In the genomic region with DNA sequence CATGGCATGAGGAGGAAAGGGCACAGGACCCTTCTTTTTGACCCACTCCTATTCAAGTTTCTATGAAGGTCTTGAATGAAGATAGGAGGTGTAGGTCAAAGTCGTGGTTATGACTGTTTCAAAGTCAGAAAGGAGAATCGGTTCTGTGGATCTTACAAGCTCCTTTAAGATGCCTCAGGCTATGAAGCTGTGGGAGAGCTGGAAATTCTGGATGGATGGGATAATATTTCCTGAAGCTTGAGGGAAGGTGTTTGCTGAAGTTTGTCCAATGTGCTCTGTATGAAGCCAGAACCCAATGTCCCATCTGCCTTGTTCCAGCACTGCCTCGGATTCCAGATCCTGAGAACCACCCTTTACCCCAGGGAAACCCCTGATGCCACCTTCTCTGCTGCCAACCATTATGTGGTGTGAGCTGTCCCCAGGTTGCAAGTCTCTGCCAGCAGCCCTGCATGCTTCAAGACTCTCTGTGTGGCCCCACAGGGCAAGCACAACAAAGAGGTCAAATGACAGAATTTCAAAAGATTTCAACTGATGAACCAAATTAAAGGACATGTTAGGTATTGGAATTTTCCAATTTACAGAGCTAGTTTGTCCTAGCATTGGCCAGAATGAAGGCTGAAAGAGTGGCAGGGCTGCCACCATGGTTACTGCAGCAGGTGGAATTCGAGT, we compare ENCODE assay signal across 23 cellular contexts.
"Had no signal": no experiment of that assay in that cellular context is flagged by ENCODE, and none has a peak within 500 bp of the region (broad histone marks: within the 10 kb centered on the region; RNA-seq: fewer than 3 reads in every experiment).

No MANE protein-coding gene starts in this region.

- H3K36me3 Mint-ChIP-seq: stimulated activated effector memory CD8-positive, alpha-beta T cell treated with anti-CD3 and anti-CD28 coated beads, Interleukin-12 subunit alpha, Interleukin-12 subunit beta, amount 100 ng/mL, for 72 hours had no signal

- H3K9me3 Mint-ChIP-seq: stimulated activated effector memory CD8-positive, alpha-beta T cell treated with anti-CD3 and anti-CD28 coated beads, Interleukin-12 subunit alpha, Interleukin-12 subunit beta, amount 100 ng/mL, for 72 hours had no signal

- ATAC-seq: esophagus mucosa; foreskin keratinocyte; gastroesophageal sphincter; heart left ventricle; left lung; naive thymus-derived CD4-positive, alpha-beta T cell; psoas muscle; right cardiac atrium; stimulated activated effector memory CD8-positive, alpha-beta T cell treated with anti-CD3 and anti-CD28 coated beads, Interleukin-12 subunit alpha, Interleukin-12 subunit beta, amount 100 ng/mL, for 72 hours had no signal

- H3K27me3 ChIP-seq: dorsolateral prefrontal cortex, foreskin keratinocyte, gastroesophageal sphincter, heart left ventricle, hepatocyte, sigmoid colon, transverse colon, vagina had no signal

- DNase-seq: dorsolateral prefrontal cortex; effector CD4-positive, alpha-beta T cell; foreskin keratinocyte; heart left ventricle; kidney; left lung; midbrain; naive thymus-derived CD4-positive, alpha-beta T cell; nucleus accumbens; psoas muscle; right cardiac atrium; sigmoid colon; stimulated activated CD4-positive, alpha-beta T cell treated with anti-CD3 and anti-CD28 coated beads, Interleukin-2, amount 100 ng/mL, for 24 hours; stimulated activated CD4-positive, alpha-beta T cell treated with anti-CD3 and anti-CD28 coated beads, Interleukin-4, amount 100 ng/mL, for 24 hours; stimulated activated naive CD4-positive, alpha-beta T cell treated with Interleukin-2 at 50 U/mL for 16 hours; transverse colon had no signal

- H3K79me2 ChIP-seq: hepatocyte had no signal

- H3K27ac Mint-ChIP-seq: naive thymus-derived CD4-positive, alpha-beta T cell; nephron; stimulated activated effector memory CD8-positive, alpha-beta T cell treated with anti-CD3 and anti-CD28 coated beads, Interleukin-12 subunit alpha, Interleukin-12 subunit beta, amount 100 ng/mL, for 72 hours had no signal

- H3K4me2 ChIP-seq: hepatocyte had no signal

- H3K4me3 Mint-ChIP-seq: naive thymus-derived CD4-positive, alpha-beta T cell; nephron; stimulated activated effector memory CD8-positive, alpha-beta T cell treated with anti-CD3 and anti-CD28 coated beads, Interleukin-12 subunit alpha, Interleukin-12 subunit beta, amount 100 ng/mL, for 72 hours had no signal

- H3K27ac ChIP-seq: dorsolateral prefrontal cortex, epithelial cell of prostate, foreskin keratinocyte, gastroesophageal sphincter, heart left ventricle, hepatocyte, left lung, psoas muscle, sigmoid colon, transverse colon, vagina had no signal

- H2AFZ ChIP-seq: hepatocyte had no signal

- H3K36me3 ChIP-seq: gastroesophageal sphincter, heart left ventricle, left lung, sigmoid colon, transverse colon, vagina had no signal

- H3K4me3 ChIP-seq: dorsolateral prefrontal cortex, gastroesophageal sphincter, heart left ventricle, hepatocyte, left lung, psoas muscle, sigmoid colon, transverse colon, vagina had no signal

- H3K4me1 ChIP-seq: foreskin keratinocyte, gastroesophageal sphincter, left lung, psoas muscle, sigmoid colon, transverse colon, vagina had no signal

- H3K9me3 ChIP-seq: transverse colon, vagina had no signal
